Comparison of ENCODE assay signal across 19 cellular contexts in genomic region chr1:7110306-7110705, GRCh38.
DNase-seq lines count a peak whose midpoint lies in the region; ATAC-seq and TF ChIP-seq lines count a peak whose summit lies in the region.
"Had no signal": no experiment of that assay in that cellular context is flagged by ENCODE, and none has a peak within 500 bp of the region (broad histone marks: within the 10 kb centered on the region; RNA-seq: fewer than 3 reads in every experiment).

No MANE protein-coding gene starts in this region.

- no peak for ATAC-seq in HG03354 (IDR thresholded peaks at IDR 0.05; ENCODE audit: poor library complexity, severe bottlenecking, unreplicated experiment)
- no peak for ATAC-seq in omental fat pad (ENCODE audit: low FRiP score)
- ATAC-seq in HG03039 (IDR thresholded peaks at IDR 0.05; ENCODE audit: unreplicated experiment) = no peak
- ATAC-seq: activated CD4-positive, CD25-positive, alpha-beta regulatory T cell treated with anti-CD3 and anti-CD28 coated beads, Interleukin-2, amount 50 U/mL, for 24 hours; activated T-cell treated with anti-CD3 and anti-CD28 coated beads, Interleukin-2, amount 50 U/mL, for 4 hours; HCT116; stimulated activated naive CD8-positive, alpha-beta T cell treated with anti-CD3 and anti-CD28 coated beads, Interleukin-15, Interleukin-2, amounts not matched to agents 100 U/mL and 50 U/mL, for 24 hours had no signal

- TF ChIP-seq CTCF in omental fat pad (IDR thresholded peaks at IDR 0.05) = no peak

- DNase-seq in ELR (ENCODE audit: low read depth) (peak; percentile 50), M059J (ENCODE audit: low read depth) (peak; percentile 79), astrocyte of the hippocampus (ENCODE audit: low read depth, low spot score) (peak; percentile 35), left kidney (ENCODE audit: low read depth, low spot score) (peak; percentile 48), omental fat pad (ENCODE audit: low spot score) (no peak)
- DNase-seq: activated naive CD4-positive, alpha-beta T cell treated with Interleukin-2 at 50 U/mL for 16 hours; activated T-cell treated with anti-CD3 and anti-CD28 coated beads, Interleukin-2, amount 50 U/mL, for 4 hours; AML-193; COR-L47; effector CD8-positive, alpha-beta T cell; left ventricle myocardium inferior; MM.1S; NCI-H345; stimulated activated naive CD8-positive, alpha-beta T cell treated with anti-CD3 and anti-CD28 coated beads, Interleukin-15, Interleukin-2, amounts not matched to agents 100 U/mL and 50 U/mL, for 24 hours; thyroid gland had no signal
